In the genomic region with DNA sequence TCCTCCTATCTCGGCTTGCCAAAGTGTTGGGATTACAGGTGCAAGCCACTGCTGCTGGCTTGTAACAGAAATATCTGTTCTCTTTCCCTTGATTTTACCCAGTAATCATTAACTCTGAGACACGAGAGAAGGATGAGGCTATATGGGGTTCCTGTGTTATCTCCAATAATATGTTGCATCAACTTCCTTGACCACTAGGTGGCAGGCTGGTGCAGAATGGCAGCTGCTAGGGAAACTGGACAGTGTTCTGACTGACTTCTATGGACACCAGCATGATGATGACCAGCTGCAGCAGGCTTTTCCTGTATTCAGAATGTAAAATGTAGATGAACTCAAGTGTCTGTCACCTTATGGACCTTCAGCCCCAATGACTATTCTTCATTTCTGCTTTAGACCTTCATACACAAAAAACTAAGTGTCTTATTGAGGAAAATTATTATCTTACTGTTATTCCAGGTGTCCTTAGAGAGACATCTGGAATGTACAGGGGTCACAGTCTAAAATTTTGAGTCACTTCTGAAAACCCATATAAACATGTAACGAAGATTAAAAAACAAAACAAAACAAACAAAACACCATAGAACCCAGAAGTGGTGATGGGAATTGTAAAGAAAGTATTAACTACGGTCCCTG, we compare ENCODE assay signal across 8 cellular contexts. TPM values are rescaled to one million over a fixed set of nuclear protein-coding genes. Genes with fewer than 3 reads are reported as not detected.
DNase-seq lines count a peak whose midpoint lies in the region; ATAC-seq, FAIRE-seq and TF ChIP-seq lines count a peak whose summit lies in the region.

No MANE protein-coding gene starts in this region.

- no peak overlapping the region for H3K27ac ChIP-seq in IMR-90 (ENCODE audit: insufficient read depth, low read length)

- no peak overlapping the region for H3K9ac ChIP-seq in IMR-90 (ENCODE audit: low read depth, low read length)

- H3K79me1 ChIP-seq in IMR-90 (ENCODE audit: low read depth in 1 of 2, low read length in 2 of 2): no peaks in the 10 kb centered on the region

- H3K9me3 Mint-ChIP-seq in glutamatergic neuron (ENCODE audit: unreplicated experiment): no peaks in the 10 kb centered on the region

- H2AK5ac ChIP-seq in IMR-90 (ENCODE audit: low read depth, low read length): no peak overlapping the region

- H3K23ac ChIP-seq in IMR-90 (ENCODE audit: low read depth, low read length): no peak overlapping the region

- no peaks in the 10 kb centered on the region for H3K9me3 ChIP-seq in IMR-90 (ENCODE audit: control insufficient read depth, insufficient read depth, low read length)

- peak; percentile 78 for FAIRE-seq in G401.6 (lab: Jason Lieb, UNC)

- H3K4me3 Mint-ChIP-seq in glutamatergic neuron (ENCODE audit: unreplicated experiment): no peak overlapping the region

- no peak overlapping the region for H3K56ac ChIP-seq in IMR-90 (ENCODE audit: extremely low read depth, insufficient read depth, low read length)

- intact Hi-C loops in IMR-90 (cut with micrococcal nuclease): loop anchor here (1.0 kb wide), 2 partner anchors 58 to 1536 kb away; no protein-coding TSS in a partner anchor
- intact Hi-C loops in posterior vena cava (cut with DNase I): loop anchor here (5.0 to 10.0 kb wide), 2 partner anchors 57 to 59 kb away; no protein-coding TSS in a partner anchor

- no peak overlapping the region for H2BK20ac ChIP-seq in IMR-90 (ENCODE audit: low read depth, low read length)

- TF ChIP-seq CTCF in IMR-90 (conservative IDR thresholded peaks at IDR 0.05; ENCODE audit: low read depth, low read length) (peak; percentile 93), glutamatergic neuron (IDR thresholded peaks at IDR 0.05; ENCODE audit: partially characterized antibody, unreplicated experiment) (peak; percentile 95)

- WGBS in IMR-90 (ENCODE audit: extremely low coverage in 2 of 2, insufficient read length in 1 of 2), 2 experiments: 0% methylated on average over 1 of the region's 4 CpGs; no CpG with 5 or more reads in 1 of the 2 experiments

- no peaks in the 10 kb centered on the region for H4K20me1 ChIP-seq in IMR-90 (ENCODE audit: insufficient read depth, low read length)

- ATAC-seq in GM21576 (IDR thresholded peaks at IDR 0.05; ENCODE audit: unreplicated experiment): peak; percentile 87
- peak; percentile 100 for ATAC-seq in IMR-90 (ENCODE audit: low read depth)

- no peak overlapping the region for H3K18ac ChIP-seq in IMR-90 (ENCODE audit: low read depth, low read length)

- H2BK15ac ChIP-seq in IMR-90 (ENCODE audit: low read depth, low read length): no peak overlapping the region

- H3K9me1 ChIP-seq in IMR-90 (ENCODE audit: insufficient read depth, low read length): 0 out of 2 replicates have a peak, but pooled peaks cover 3% of the 10 kb centered on the region

- H3K4me1 Mint-ChIP-seq in glutamatergic neuron (ENCODE audit: low read depth, unreplicated experiment): peaks cover 3% of the 10 kb centered on the region

- H4K8ac ChIP-seq in IMR-90 (ENCODE audit: low read depth in 2 of 2, low read length in 2 of 2): peak overlapping the region in 1 of 2 experiments; percentile 60; a peak in 1 of 4 replicates

- H3K4me2 ChIP-seq in IMR-90 (ENCODE audit: low read depth, low read length): no peak overlapping the region

- DNase-seq in IMR-90: peak; percentile 81
- peak; percentile 88 for DNase-seq in SK-MEL-5 (ENCODE audit: low read depth, low spot score)
- peak; percentile 21 to 48 (median 31) for DNase-seq in activated naive CD4-positive, alpha-beta T cell (lab: John Stamatoyannopoulos, UW)
- DNase-seq in glutamatergic neuron: peak; percentile 80
- DNase-seq in posterior vena cava (ENCODE audit: low spot score): peak; percentile 83
- no peak for DNase-seq in epidermal melanocyte (ENCODE audit: insufficient read length, low spot score)

- H3K27ac Mint-ChIP-seq in glutamatergic neuron (ENCODE audit: unreplicated experiment): no peak overlapping the region

- no peaks in the 10 kb centered on the region for H3K36me3 Mint-ChIP-seq in glutamatergic neuron (ENCODE audit: unreplicated experiment)

- no peak overlapping the region for H2BK120ac ChIP-seq in IMR-90 (ENCODE audit: low read depth, low read length)

- TF ChIP-seq POLR2A in IMR-90 (IDR thresholded peaks at IDR 0.05; ENCODE audit: low read depth, low read length): no peak

- dilution Hi-C loops in IMR-90 (cut with HindIII; ENCODE audit: low sequenced_read_pairs, unreplicated experiment): no loop called here

- no TSS peak for BruUV-seq in IMR-90 (replicated peaks; lab: Mats Ljungman, UMichigan)

- no peaks in the 10 kb centered on the region for H3K36me3 ChIP-seq in IMR-90 (ENCODE audit: control insufficient read depth, insufficient read depth, low read length)

- H3K27me3 ChIP-seq in IMR-90 (ENCODE audit: control insufficient read depth, insufficient read depth, low read length): no peaks in the 10 kb centered on the region

- no peak overlapping the region for H2AK9ac ChIP-seq in IMR-90 (replicated peaks; ENCODE audit: low read depth, low read length, poor library complexity)

- in situ Hi-C loops in IMR-90 (cut with MboI; ENCODE audit: low sequenced_read_pairs) (loop anchor here (5.0 to 10.0 kb wide), 2 partner anchors 57 to 1539 kb away; no protein-coding TSS in a partner anchor), SK-MEL-5 (cut with HindIII; ENCODE audit: low pct_unique_long_range_greater_than_20kb, low sequenced_read_pairs) (no loop called here)

- H2AFZ ChIP-seq in IMR-90 (replicated peaks; ENCODE audit: low read length, poor library complexity): peak overlapping the region; percentile 69

- POLR2A ChIA-PET in IMR-90 (lab: Charles Lee; ENCODE audit: unreplicated experiment): no interaction called here

- no peak overlapping the region for H3K14ac ChIP-seq in IMR-90 (replicated peaks; ENCODE audit: low read depth, low read length)

- H3K27me3 Mint-ChIP-seq in glutamatergic neuron (ENCODE audit: unreplicated experiment): peaks cover 2% of the 10 kb centered on the region

- H3K4me1 ChIP-seq in IMR-90 (ENCODE audit: control insufficient read depth, insufficient read depth, low read length): no peaks in the 10 kb centered on the region

- CTCF ChIA-PET in IMR-90 (lab: Yijun Ruan, JAX): interaction anchor here (0.5 to 3.4 kb wide), 7 partner anchors 13 to 63 kb away, joined by 3 to 32 read pairs (median 3); no protein-coding TSS in a partner anchor

- TF ChIP-seq RAD21 in IMR-90 (IDR thresholded peaks at IDR 0.05; ENCODE audit: low read length): peak; percentile 95

- H4K91ac ChIP-seq in IMR-90 (ENCODE audit: insufficient read depth, low read depth, low read length): no peak overlapping the region

- no peak overlapping the region for H4K5ac ChIP-seq in IMR-90 (ENCODE audit: low read depth, low read length)

- no peak overlapping the region for H3K4me3 ChIP-seq in IMR-90 (ENCODE audit: insufficient read depth, low read depth, low read length)

- no peak overlapping the region for H2BK5ac ChIP-seq in IMR-90 (ENCODE audit: low read depth, low read length, poor library complexity, severe bottlenecking)

- H3K4ac ChIP-seq in IMR-90 (ENCODE audit: low read depth, low read length): no peak overlapping the region

TF ChIP-seq in IMR-90, 13 proteins besides CTCF, POLR2A, EP300 and RAD21:
- peak; percentile 92 for TF ChIP-seq SMC3 (IDR thresholded peaks at IDR 0.05; ENCODE audit: low read depth, low read length)
- no peak for TF ChIP-seq FOS (IDR thresholded peaks at IDR 0.05; ENCODE audit: low read depth, low read length)
- TF ChIP-seq BHLHE40 (IDR thresholded peaks at IDR 0.05; ENCODE audit: low read depth, low read length): no peak
- peak; percentile 48; the same call in 1 of the 2 replicates for TF ChIP-seq CEBPB (IDR thresholded peaks at IDR 0.05; ENCODE audit: low read depth, low read length)

RNA-seq across cellular contexts. Expression of a gene that starts 20.4 kb away (rescaled TPM):
- total RNA-seq in IMR-90 (2012; rRNA removed): 5.0 and 7.2 TPM in 2 replicates
- 2.6 and 3.6 TPM in 2 replicates for polyA plus RNA-seq in IMR-90 (2012; rRNA removed)
- polyA plus RNA-seq in IMR-90 (2012; cell fraction: cytosol; rRNA removed): 0.88 and 1.2 TPM in 2 replicates
- polyA plus RNA-seq in IMR-90 (2012; cell fraction: nucleus; rRNA removed; ENCODE audit: low replicate concordance): 0.77 and 3.6 TPM in 2 replicates
- total RNA-seq in SK-MEL-5 (2014; rRNA removed; shearing (Covaris generic)): 53.1 and 55.9 TPM in 2 replicates
- 57.7 and 79.6 TPM in 2 replicates for polyA plus RNA-seq in SK-MEL-5 (2015; cell fraction: cytosol; rRNA removed)
- polyA plus RNA-seq in SK-MEL-5 (2015; cell fraction: nucleus; rRNA removed): 28.4 and 30.0 TPM in 2 replicates
- 0.49 TPM for total RNA-seq in glutamatergic neuron (ENCODE audit: unreplicated experiment)
- 10 to 100 TPM; 20.4 to 35.9 TPM for total RNA-seq in posterior vena cava

RNA-seq across cellular contexts. Expression of a gene that starts 21.8 kb away (rescaled TPM):
- 27.2 and 37.5 TPM in 2 replicates for total RNA-seq in IMR-90 (2012; rRNA removed)
- 18.7 and 20.8 TPM in 2 replicates for polyA plus RNA-seq in IMR-90 (2012; rRNA removed)
- polyA plus RNA-seq in IMR-90 (2012; cell fraction: cytosol; rRNA removed): 7.6 and 12.2 TPM in 2 replicates
- polyA plus RNA-seq in IMR-90 (2012; cell fraction: nucleus; rRNA removed; ENCODE audit: low replicate concordance): 4.0 and 9.1 TPM in 2 replicates
- total RNA-seq in SK-MEL-5 (2014; rRNA removed; shearing (Covaris generic)): 24.9 and 25.0 TPM in 2 replicates
- 15.6 and 20.1 TPM in 2 replicates for polyA plus RNA-seq in SK-MEL-5 (2015; cell fraction: cytosol; rRNA removed)
- polyA plus RNA-seq in SK-MEL-5 (2015; cell fraction: nucleus; rRNA removed): 5.3 and 8.4 TPM in 2 replicates
- 14.3 TPM for total RNA-seq in glutamatergic neuron (ENCODE audit: unreplicated experiment)
- 10 to 100 TPM; 15.2 to 16.6 TPM for total RNA-seq in posterior vena cava
